Comparison of ENCODE assay signal across 23 cellular contexts in genomic region chr5:38414348-38414747, GRCh38.
DNase-seq lines count a peak whose midpoint lies in the region; TF ChIP-seq lines count a peak whose summit lies in the region.
"Had no signal": no experiment of that assay in that cellular context is flagged by ENCODE, and none has a peak within 500 bp of the region (broad histone marks: within the 10 kb centered on the region; RNA-seq: fewer than 3 reads in every experiment).

No MANE protein-coding gene starts in this region.

- H3K27me3 ChIP-seq in dorsolateral prefrontal cortex, result peaks cover 0 to 11% (median 0%) of the 10 kb centered on the region in 45 donors
- H3K27me3 ChIP-seq: BLaER1, colonic mucosa, vagina had no signal

- intact Hi-C loops in dorsolateral prefrontal cortex (cut with DNase I), result loop anchor here in 1 of 2 donors (10.0 kb wide), 1 partner anchor 500 kb away; no protein-coding TSS in a partner anchor

- no peak overlapping the region for H3K4me3 ChIP-seq in dorsolateral prefrontal cortex
- H3K4me3 ChIP-seq: BLaER1, colonic mucosa, spleen, thoracic aorta, vagina had no signal

- TF ChIP-seq CTCF in dorsolateral prefrontal cortex (IDR thresholded peaks at IDR 0.05 in 54 of 56, conservative IDR thresholded peaks at IDR 0.05 in 2 of 56; ENCODE audit: low read depth in 1 of 56, partially characterized antibody in 56 of 56), result no peak

- DNase-seq in ELR (ENCODE audit: low read depth), result peak; percentile 62
- peak; percentile 23 for DNase-seq in M059J (ENCODE audit: low read depth)
- peak; percentile 23 for DNase-seq in fibroblast of gingiva (ENCODE audit: low read depth)
- DNase-seq in stromal cell of bone marrow (ENCODE audit: low read depth), result peak; percentile 79
- no peak for DNase-seq in DMS114 treated with DMSO at 0.1 percent for 48 hours (lab: John Stamatoyannopoulos, UW; ENCODE audit: unreplicated experiment)
- DNase-seq in NCI-H2196 (lab: John Stamatoyannopoulos, UW; ENCODE audit: unreplicated experiment), result no peak
- DNase-seq in dorsolateral prefrontal cortex, result no peak
- DNase-seq: activated effector memory CD4-positive, alpha-beta T cell treated with anti-CD3 and anti-CD28 coated beads, Interleukin-2, amount 50 U/mL, for 16 hours; colonic mucosa; COR-L47; head of caudate nucleus; naive B cell; NCI-H1436; occipital lobe; retina; SK-N-SH; spleen; stimulated activated CD4-positive, alpha-beta T cell treated with anti-CD3 and anti-CD28 coated beads, Interleukin-4, amount 100 ng/mL, for 1 hour; stimulated activated naive CD4-positive, alpha-beta T cell; T-helper 2 cell had no signal

- H3K27ac ChIP-seq in dorsolateral prefrontal cortex, result no peak overlapping the region
- H3K27ac ChIP-seq: BLaER1, colonic mucosa, spleen, vagina had no signal

Comparison
In these comparisons a context has a peak if more than half of its experiments do, and no peak if none do; other contexts are left out.
1. DNase-seq: peak in ELR (single experiment), M059J (single experiment), fibroblast of gingiva (single experiment) and stromal cell of bone marrow (single experiment); none in DMS114 treated with DMSO at 0.1 percent for 48 hours (single experiment), NCI-H2196 (single experiment) and dorsolateral prefrontal cortex (0 of 10).